In the genomic region with DNA sequence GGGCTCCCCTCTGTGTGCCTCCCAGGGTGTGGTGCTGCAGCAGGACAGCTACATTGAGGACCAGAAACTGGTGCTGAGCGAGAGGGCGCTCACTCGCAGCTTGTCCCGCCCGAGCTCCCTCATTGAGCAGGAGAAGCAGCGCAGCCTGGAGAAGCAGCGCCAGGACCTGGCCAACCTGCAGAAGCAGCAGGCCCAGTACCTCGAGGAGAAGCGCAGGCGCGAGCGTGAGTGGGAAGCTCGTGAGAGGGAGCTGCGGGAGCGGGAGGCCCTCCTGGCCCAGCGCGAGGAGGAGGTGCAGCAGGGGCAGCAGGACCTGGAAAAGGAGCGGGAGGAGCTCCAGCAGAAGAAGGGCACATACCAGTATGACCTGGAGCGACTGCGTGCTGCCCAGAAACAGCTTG, we compare ENCODE assay signal across 20 cellular contexts. TPM values are rescaled to one million over a fixed set of nuclear protein-coding genes. Genes with fewer than 3 reads are reported as not detected.
A peak's percentile ranks its signal among the peaks of the same experiment; 100 is the strongest.
DNase-seq lines count a peak whose midpoint lies in the region; ATAC-seq and TF ChIP-seq lines count a peak whose summit lies in the region.
"Had no signal": no experiment of that assay in that cellular context is flagged by ENCODE, and none has a peak within 500 bp of the region (broad histone marks: within the 10 kb centered on the region; RNA-seq: fewer than 3 reads in every experiment).

No MANE protein-coding gene starts in this region.

- H3K9me3 Mint-ChIP-seq in activated T-cell treated with anti-CD3 and anti-CD28 coated beads, Interleukin-2, amount 50 U/mL, for 24 hours = no peaks in the 10 kb centered on the region
- no peaks in the 10 kb centered on the region for H3K9me3 Mint-ChIP-seq in activated T-cell treated with anti-CD3 and anti-CD28 coated beads, Interleukin-2, amount 50 U/mL, for 4 hours
- H3K9me3 Mint-ChIP-seq: activated CD4-positive, alpha-beta T cell treated with anti-CD3 and anti-CD28 coated beads, Interleukin-2, amount 10 ng/mL, durations not matched to agents 7 days and 5 days; T-helper 1 cell treated with Interleukin-12 subunit alpha and Interleukin-12 subunit beta and Interleukin-4 antibody, amounts not matched to agents 30 μg/mL and 1 μg/mL, for 36 hours had no signal

- H3K4me1 ChIP-seq in breast epithelium = no peaks in the 10 kb centered on the region
- H3K4me1 ChIP-seq: lower lobe of right lung, upper lobe of right lung had no signal

- H3K27me3 ChIP-seq in H7 (ENCODE audit: control insufficient read depth, insufficient read depth, low read length) (no peaks in the 10 kb centered on the region), dorsolateral prefrontal cortex (no peaks in the 10 kb centered on the region), breast epithelium (no peaks in the 10 kb centered on the region)
- H3K27me3 ChIP-seq: neutrophil, SJCRH30, upper lobe of right lung had no signal

- H3K9me3 ChIP-seq in breast epithelium = no peaks in the 10 kb centered on the region
- H3K9me3 ChIP-seq: lower lobe of right lung, SJCRH30, upper lobe of right lung had no signal

- no peak overlapping the region for H3K4me3 Mint-ChIP-seq in activated T-cell treated with anti-CD3 and anti-CD28 coated beads, Interleukin-2, amount 50 U/mL, for 24 hours
- no peak overlapping the region for H3K4me3 Mint-ChIP-seq in activated T-cell treated with anti-CD3 and anti-CD28 coated beads, Interleukin-2, amount 50 U/mL, for 4 hours
- H3K4me3 Mint-ChIP-seq: activated CD4-positive, alpha-beta T cell treated with anti-CD3 and anti-CD28 coated beads, Interleukin-2, amount 10 ng/mL, durations not matched to agents 7 days and 5 days; T-helper 1 cell treated with Interleukin-12 subunit alpha and Interleukin-12 subunit beta and Interleukin-4 antibody, amounts not matched to agents 30 μg/mL and 1 μg/mL, for 36 hours had no signal

- ATAC-seq in activated T-cell treated with anti-CD3 and anti-CD28 coated beads, Interleukin-2, amount 50 U/mL, for 4 hours = no peak
- ATAC-seq: lower lobe of right lung, upper lobe of right lung had no signal

- peak overlapping the region in 42 of 59 donors; percentile 5 to 80 (median 63) for H3K27ac ChIP-seq in dorsolateral prefrontal cortex
- H3K27ac ChIP-seq in breast epithelium = no peak overlapping the region
- H3K27ac ChIP-seq: epithelial cell of prostate, lower lobe of right lung, neutrophil, SJCRH30, upper lobe of right lung had no signal

- no peak for TF ChIP-seq CTCF in dorsolateral prefrontal cortex (IDR thresholded peaks at IDR 0.05 in 54 of 56, conservative IDR thresholded peaks at IDR 0.05 in 2 of 56; ENCODE audit: low read depth in 1 of 56, partially characterized antibody in 56 of 56)
- TF ChIP-seq CTCF in breast epithelium (IDR thresholded peaks at IDR 0.05) = no peak

- no peak for TF ChIP-seq POLR2A in breast epithelium (IDR thresholded peaks at IDR 0.05)

- peaks cover 93% of the 10 kb centered on the region for H3K36me3 Mint-ChIP-seq in activated T-cell treated with anti-CD3 and anti-CD28 coated beads, Interleukin-2, amount 50 U/mL, for 24 hours (ENCODE audit: low read depth)
- peaks cover 40% of the 10 kb centered on the region for H3K36me3 Mint-ChIP-seq in activated T-cell treated with anti-CD3 and anti-CD28 coated beads, Interleukin-2, amount 50 U/mL, for 4 hours (ENCODE audit: insufficient read depth)

- no peaks in the 10 kb centered on the region for H3K4me1 Mint-ChIP-seq in activated T-cell treated with anti-CD3 and anti-CD28 coated beads, Interleukin-2, amount 50 U/mL, for 24 hours (ENCODE audit: low read depth)
- no peaks in the 10 kb centered on the region for H3K4me1 Mint-ChIP-seq in activated T-cell treated with anti-CD3 and anti-CD28 coated beads, Interleukin-2, amount 50 U/mL, for 4 hours (ENCODE audit: low read depth)
- H3K4me1 Mint-ChIP-seq: activated CD4-positive, alpha-beta T cell treated with anti-CD3 and anti-CD28 coated beads, Interleukin-2, amount 10 ng/mL, durations not matched to agents 7 days and 5 days had no signal

- no peak for DNase-seq in activated T-cell treated with anti-CD3 and anti-CD28 coated beads, Interleukin-2, amount 50 U/mL, for 24 hours
- DNase-seq in activated T-cell treated with anti-CD3 and anti-CD28 coated beads, Interleukin-2, amount 50 U/mL, for 4 hours = no peak
- peak; percentile 57 for DNase-seq in H7
- peak in 4 of 10 donors; percentile 49 to 65 (median 59) for DNase-seq in dorsolateral prefrontal cortex
- peak; percentile 75 for DNase-seq in posterior vena cava (ENCODE audit: low spot score)
- DNase-seq in COR-L47 (lab: John Stamatoyannopoulos, UW) = no peak
- no peak for DNase-seq in breast epithelium (ENCODE audit: low spot score in 2 of 2)
- DNase-seq in NCI-H2081 (lab: John Stamatoyannopoulos, UW) = no peak
- DNase-seq: activated CD4-positive, alpha-beta T cell treated with anti-CD3 and anti-CD28 coated beads, Interleukin-2, amount 10 ng/mL, durations not matched to agents 7 days and 5 days; activated naive CD4-positive, alpha-beta T cell; amygdala; DND-41; lower lobe of right lung; NCI-H1092 treated with DMSO at 0.1 percent for 48 hours; NCI-H2029; SJCRH30; upper lobe of right lung had no signal

- intact Hi-C loops in dorsolateral prefrontal cortex (cut with DNase I) = no loop called here
- intact Hi-C loops in posterior vena cava (cut with DNase I) = loop anchor here in 1 of 2 donors (5.0 kb wide), 1 partner anchor 91 kb away; no protein-coding TSS in a partner anchor
- intact Hi-C loops in breast epithelium (cut with DNase I; ENCODE audit: low total_unique reads) = no loop called here

- H3K36me3 ChIP-seq in H7 (replicated peaks; ENCODE audit: control insufficient read depth, insufficient read depth, low read length) = peaks cover 8% of the 10 kb centered on the region
- peaks cover 14% of the 10 kb centered on the region for H3K36me3 ChIP-seq in breast epithelium

- H3K4me3 ChIP-seq in H7 (ENCODE audit: insufficient read depth, low read depth, low read length) (no peak overlapping the region), dorsolateral prefrontal cortex (peak overlapping the region in 7 of 59 donors; percentile 2 to 31 (median 17)), breast epithelium (no peak overlapping the region)
- H3K4me3 ChIP-seq: lower lobe of right lung, SJCRH30, upper lobe of right lung had no signal

- H3K27me3 Mint-ChIP-seq in activated T-cell treated with anti-CD3 and anti-CD28 coated beads, Interleukin-2, amount 50 U/mL, for 24 hours = no peaks in the 10 kb centered on the region
- no peaks in the 10 kb centered on the region for H3K27me3 Mint-ChIP-seq in activated T-cell treated with anti-CD3 and anti-CD28 coated beads, Interleukin-2, amount 50 U/mL, for 4 hours (ENCODE audit: low read depth)
- H3K27me3 Mint-ChIP-seq: activated CD4-positive, alpha-beta T cell treated with anti-CD3 and anti-CD28 coated beads, Interleukin-2, amount 10 ng/mL, durations not matched to agents 7 days and 5 days had no signal

- H3K27ac Mint-ChIP-seq in activated T-cell treated with anti-CD3 and anti-CD28 coated beads, Interleukin-2, amount 50 U/mL, for 24 hours = peak overlapping the region; percentile 11
- H3K27ac Mint-ChIP-seq: activated CD4-positive, alpha-beta T cell treated with anti-CD3 and anti-CD28 coated beads, Interleukin-2, amount 10 ng/mL, durations not matched to agents 7 days and 5 days; T-helper 1 cell treated with Interleukin-12 subunit alpha and Interleukin-12 subunit beta and Interleukin-4 antibody, amounts not matched to agents 30 μg/mL and 1 μg/mL, for 36 hours had no signal

RNA-seq across cellular contexts. Expression of gene KLHL25, which starts 53.7 kb away (rescaled TPM):
- total RNA-seq in activated T-cell treated with anti-CD3 and anti-CD28 coated beads, Interleukin-2, amount 50 U/mL, for 4 hours = 1 to 10 TPM; 3.3 to 5.1 (median 3.8) TPM
- total RNA-seq in H7 (2014; rRNA removed; shearing (Covaris generic)) = 15.8 and 20.8 TPM in 2 replicates
- total RNA-seq in dorsolateral prefrontal cortex (10 to 100 TPM in 75 of 120 experiments, 1 to 10 TPM in 45; 6.4 to 24.6 (median 10.7) TPM), posterior vena cava (10 to 100 TPM; 10.0 to 10.3 TPM), breast epithelium (10 to 100 TPM; 10.9 to 21.0 (median 15.1) TPM)

Comparison
In these comparisons a context has a peak if more than half of its experiments do, and no peak if none do; other contexts are left out.
1. DNase-seq: peak in H7 (single experiment) and posterior vena cava (single experiment); none in activated T-cell treated with anti-CD3 and anti-CD28 coated beads, Interleukin-2, amount 50 U/mL, for 24 hours (single experiment), activated T-cell treated with anti-CD3 and anti-CD28 coated beads, Interleukin-2, amount 50 U/mL, for 4 hours (single experiment), COR-L47 (single experiment), breast epithelium (0 of 2) and NCI-H2081 (0 of 2).
2. H3K27ac ChIP-seq: peak in dorsolateral prefrontal cortex (42 of 59); none in breast epithelium (0 of 2).